ENCODE assay signal across 10 cellular contexts in the genomic region with DNA sequence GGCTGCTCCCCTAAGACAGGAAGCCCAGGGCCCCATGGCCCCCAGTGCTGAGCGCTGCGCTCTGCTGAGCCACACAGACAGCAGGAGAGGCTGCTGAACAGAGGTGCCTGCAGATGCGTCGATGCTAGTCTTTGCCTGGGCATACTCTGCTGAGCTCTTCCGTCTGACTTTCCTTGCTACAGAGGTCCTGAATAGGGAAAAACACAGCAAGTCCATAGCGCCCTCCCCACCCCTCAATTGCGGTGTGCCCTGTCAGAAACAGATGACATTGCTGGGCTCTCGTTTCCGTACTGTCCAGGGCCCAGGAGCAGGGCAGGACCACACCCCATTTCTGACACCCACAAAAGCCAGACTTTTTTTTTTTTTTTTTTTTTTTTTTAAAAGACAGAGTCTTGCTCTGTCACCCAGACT.
A peak's percentile ranks its signal among the peaks of the same experiment; 100 is the strongest.
DNase-seq lines count a peak whose midpoint lies in the region; ATAC-seq and TF ChIP-seq lines count a peak whose summit lies in the region.
"Had no signal": no experiment of that assay in that cellular context is flagged by ENCODE, and none has a peak within 500 bp of the region (broad histone marks: within the 10 kb centered on the region; RNA-seq: fewer than 3 reads in every experiment).

No MANE protein-coding gene starts in this region.

- no peaks in the 10 kb centered on the region for H3K9me3 ChIP-seq in Peyer's patch
- H3K9me3 ChIP-seq: uterus had no signal

- H3K4me3 Mint-ChIP-seq in naive thymus-derived CD8-positive, alpha-beta T cell, result peak overlapping the region; percentile 53 to 89 (median 68)

- no peak for TF ChIP-seq CTCF in Peyer's patch (IDR thresholded peaks at IDR 0.05)

- no peaks in the 10 kb centered on the region for H3K27me3 Mint-ChIP-seq in naive thymus-derived CD8-positive, alpha-beta T cell

- H3K4me3 ChIP-seq in H7 (ENCODE audit: insufficient read depth, low read depth, low read length), result no peak overlapping the region
- H3K4me3 ChIP-seq in Peyer's patch, result no peak overlapping the region
- H3K4me3 ChIP-seq: uterus had no signal

- peak overlapping the region; percentile 11 to 94 (median 85) for H3K27ac Mint-ChIP-seq in naive thymus-derived CD8-positive, alpha-beta T cell

- H3K36me3 Mint-ChIP-seq in naive thymus-derived CD8-positive, alpha-beta T cell, result peaks cover 5 to 55% (median 15%) of the 10 kb centered on the region in 3 donors

- POLR2A ChIA-PET in naive thymus-derived CD8-positive, alpha-beta T cell (lab: Charles Lee), result interaction anchor here (0.7 kb wide), 1 partner anchor 783 kb away, joined by 4 read pairs; no protein-coding TSS in a partner anchor

- H3K27me3 ChIP-seq in H7 (ENCODE audit: control insufficient read depth, insufficient read depth, low read length) (no peaks in the 10 kb centered on the region), Peyer's patch (no peaks in the 10 kb centered on the region)
- H3K27me3 ChIP-seq: uterus had no signal

- H3K27ac ChIP-seq in Peyer's patch, result no peak overlapping the region
- H3K27ac ChIP-seq: uterus had no signal

- peak; percentile 47 for DNase-seq in H7
- peak in 2 of 3 donors; percentile 67 to 72 for DNase-seq in Peyer's patch
- DNase-seq in naive thymus-derived CD8-positive, alpha-beta T cell, result peak; percentile 17 to 71 (median 56)
- DNase-seq in hepatic stellate cell (ENCODE audit: low spot score), result no peak
- DNase-seq in stimulated activated CD4-positive, alpha-beta T cell treated with anti-CD3 and anti-CD28 coated beads, Interleukin-4, amount 100 ng/mL, for 4 hours, result no peak
- DNase-seq in GM19238 (ENCODE audit: insufficient read length, low spot score), result no peak
- DNase-seq: RPMI8226, uterus had no signal

- no peaks in the 10 kb centered on the region for H3K9me3 Mint-ChIP-seq in naive thymus-derived CD8-positive, alpha-beta T cell

- ATAC-seq in GM18861 (IDR thresholded peaks at IDR 0.05; ENCODE audit: unreplicated experiment) (peak; percentile 79), HG03457 (IDR thresholded peaks at IDR 0.05; ENCODE audit: unreplicated experiment) (no peak)
- ATAC-seq in naive thymus-derived CD8-positive, alpha-beta T cell, result peak; percentile 99

- H3K4me1 Mint-ChIP-seq in naive thymus-derived CD8-positive, alpha-beta T cell, result peaks cover 16 to 45% (median 41%) of the 10 kb centered on the region in 4 donors

- no peak for TF ChIP-seq POLR2A in Peyer's patch (IDR thresholded peaks at IDR 0.05)

- H3K4me1 ChIP-seq in Peyer's patch, result peaks cover 0 to 5% (median 2%) of the 10 kb centered on the region in 4 donors
- H3K4me1 ChIP-seq: uterus had no signal

- H3K36me3 ChIP-seq in H7 (replicated peaks; ENCODE audit: control insufficient read depth, insufficient read depth, low read length), result no peaks in the 10 kb centered on the region; the same call in 1 of the 2 replicates
- H3K36me3 ChIP-seq in Peyer's patch, result peaks cover 0 to 10% (median 0%) of the 10 kb centered on the region in 3 donors
- H3K36me3 ChIP-seq: uterus had no signal

Comparison
In these comparisons a context has a peak if more than half of its experiments do, and no peak if none do; other contexts are left out.
1. DNase-seq: peak in H7 (single experiment), Peyer's patch (2 of 3) and naive thymus-derived CD8-positive, alpha-beta T cell (10 of 10); none in hepatic stellate cell (single experiment), stimulated activated CD4-positive, alpha-beta T cell treated with anti-CD3 and anti-CD28 coated beads, Interleukin-4, amount 100 ng/mL, for 4 hours (0 of 2) and GM19238 (single experiment).